In genomic region chr20:36493801-36494114, GRCh38 we compare ENCODE assay signal across 12 cellular contexts. TPM values are rescaled to one million over a fixed set of nuclear protein-coding genes. Genes with fewer than 3 reads are reported as not detected.
A peak's percentile ranks its signal among the peaks of the same experiment; 100 is the strongest.
DNase-seq lines count a peak whose midpoint lies in the region; ATAC-seq and TF ChIP-seq lines count a peak whose summit lies in the region.
"Had no signal": no experiment of that assay in that cellular context is flagged by ENCODE, and none has a peak within 500 bp of the region (broad histone marks: within the 10 kb centered on the region; RNA-seq: fewer than 3 reads in every experiment).

No MANE protein-coding gene starts in this region.

- H3K4me3 ChIP-seq in breast epithelium = peak overlapping the region in 1 of 3 donors; percentile 26
- H3K4me3 ChIP-seq: GM23338 had no signal

- POLR2A ChIA-PET in MCF 10A (lab: Yijun Ruan, JAX) = interaction anchor here (0.5 to 2.8 kb wide), 5 partner anchors 8 to 793 kb away, joined by 3 to 22 read pairs (median 6); no protein-coding TSS in a partner anchor

- peaks cover 7% of the 10 kb centered on the region for H3K36me3 ChIP-seq in breast epithelium

- H3K27me3 Mint-ChIP-seq in MCF 10A (ENCODE audit: insufficient read depth, unreplicated experiment) = no peaks in the 10 kb centered on the region
- H3K27me3 Mint-ChIP-seq in natural killer cell (ENCODE audit: low read depth in 2 of 2) = no peaks in the 10 kb centered on the region
- H3K27me3 Mint-ChIP-seq: activated naive CD8-positive, alpha-beta T cell had no signal

- H3K36me3 Mint-ChIP-seq in MCF 10A (ENCODE audit: insufficient read depth, unreplicated experiment) (peaks cover 24% of the 10 kb centered on the region), natural killer cell (no peaks in the 10 kb centered on the region)
- H3K36me3 Mint-ChIP-seq: activated naive CD8-positive, alpha-beta T cell had no signal

- no peaks in the 10 kb centered on the region for H3K9me3 ChIP-seq in breast epithelium

- peaks cover 39% of the 10 kb centered on the region for H3K4me1 Mint-ChIP-seq in MCF 10A (ENCODE audit: insufficient read depth, unreplicated experiment)
- H3K4me1 Mint-ChIP-seq in natural killer cell = peaks cover 47 to 63% of the 10 kb centered on the region in 2 donors

- DNase-seq in breast epithelium (ENCODE audit: low spot score in 2 of 2) = peak; percentile 58 to 69
- DNase-seq in MCF 10A (ENCODE audit: unreplicated experiment) = no peak
- peak; percentile 76 for DNase-seq in fibroblast of gingiva (ENCODE audit: low read depth)
- DNase-seq in natural killer cell = no peak
- DNase-seq in activated naive CD4-positive, alpha-beta T cell treated with anti-CD3 and anti-CD28 coated beads, Interleukin-2, amount 50 U/mL, for 16 hours = no peak
- DNase-seq: NCI-H524 treated with DMSO at 0.1 percent for 48 hours had no signal

- no peaks in the 10 kb centered on the region for H3K9me3 Mint-ChIP-seq in MCF 10A (ENCODE audit: unreplicated experiment)
- H3K9me3 Mint-ChIP-seq in natural killer cell = no peaks in the 10 kb centered on the region
- H3K9me3 Mint-ChIP-seq: GM23338 had no signal

- TF ChIP-seq POLR2A in breast epithelium (IDR thresholded peaks at IDR 0.05) = no peak

- intact Hi-C loops in breast epithelium (cut with DNase I; ENCODE audit: low total_unique reads) = no loop called here
- intact Hi-C loops in MCF 10A (cut with micrococcal nuclease) = no loop called here
- intact Hi-C loops in natural killer cell (cut with micrococcal nuclease) = loop anchor here (2.0 kb wide), 1 partner anchor 31 kb away; no protein-coding TSS in a partner anchor

- H3K4me3 Mint-ChIP-seq in MCF 10A (ENCODE audit: unreplicated experiment) (no peak overlapping the region), natural killer cell (peak overlapping the region; percentile 13)
- H3K4me3 Mint-ChIP-seq: activated naive CD8-positive, alpha-beta T cell; GM23338 had no signal

- CTCF ChIA-PET in MCF 10A (lab: Yijun Ruan, JAX) = interaction anchor here (0.6 kb wide), 1 partner anchor 435 kb away, joined by 4 read pairs; no protein-coding TSS in a partner anchor

- no TSS peak for BruUV-seq in MCF 10A (replicated peaks; lab: Mats Ljungman, UMichigan)

- TF ChIP-seq CTCF in breast epithelium (IDR thresholded peaks at IDR 0.05) (no peak), MCF 10A (IDR thresholded peaks at IDR 0.05; ENCODE audit: unreplicated experiment) (no peak), natural killer cell (IDR thresholded peaks at IDR 0.05) (no peak)

- H3K27ac ChIP-seq in breast epithelium = peak overlapping the region; percentile 82 to 89
- H3K27ac ChIP-seq: parathyroid adenoma had no signal

- H3K4me1 ChIP-seq in breast epithelium = peaks cover 6 to 16% of the 10 kb centered on the region in 2 donors

- no peaks in the 10 kb centered on the region for H3K27me3 ChIP-seq in breast epithelium

- ATAC-seq in natural killer cell = no peak
- no peak for ATAC-seq in GM19463 (IDR thresholded peaks at IDR 0.05; ENCODE audit: unreplicated experiment)
- no peak for ATAC-seq in GM21515 (IDR thresholded peaks at IDR 0.05; ENCODE audit: unreplicated experiment)
- no peak for ATAC-seq in HG02588 (IDR thresholded peaks at IDR 0.05; ENCODE audit: unreplicated experiment)

- H3K27ac Mint-ChIP-seq in MCF 10A (ENCODE audit: low read depth, unreplicated experiment) (no peak overlapping the region), natural killer cell (peak overlapping the region; percentile 92 to 97)

RNA-seq across cellular contexts. Expression of gene MYL9, which starts 47.6 kb away (rescaled TPM):
- total RNA-seq in breast epithelium (100 to 1,000 TPM in 1 of 3 donors, 10 to 100 TPM in 2; 72.9 to 112 (median 91.8) TPM), MCF 10A (2022) (4.3 and 7.9 TPM in 2 replicates), natural killer cell (10 to 100 TPM in 1 of 3 donors, 1 to 10 TPM in 2; 2.7 to 13.5 (median 2.7) TPM)

Comparison
In these comparisons a context has a peak if more than half of its experiments do, and no peak if none do; other contexts are left out.
1. DNase-seq: peak in breast epithelium (2 of 2) and fibroblast of gingiva (single experiment); none in MCF 10A (single experiment), natural killer cell (single experiment) and activated naive CD4-positive, alpha-beta T cell treated with anti-CD3 and anti-CD28 coated beads, Interleukin-2, amount 50 U/mL, for 16 hours (single experiment).